15 cellular contexts compared by ENCODE assay signal in genomic region chr2:67037655-67038054, GRCh38.
DNase-seq lines count a peak whose midpoint lies in the region; ATAC-seq lines count a peak whose summit lies in the region.
"Had no signal": no experiment of that assay in that cellular context is flagged by ENCODE, and none has a peak within 500 bp of the region (broad histone marks: within the 10 kb centered on the region; RNA-seq: fewer than 3 reads in every experiment).

No MANE protein-coding gene starts in this region.

- H3K4me3 Mint-ChIP-seq in activated CD4-positive, alpha-beta T cell treated with anti-CD3 and anti-CD28 coated beads, Interleukin-2, amount 10 ng/mL, durations not matched to agents 24 days and 14 days = no peak overlapping the region
- no peak overlapping the region for H3K4me3 Mint-ChIP-seq in activated CD4-positive, alpha-beta T cell treated with anti-CD3 and anti-CD28 coated beads for 36 hours
- no peak overlapping the region for H3K4me3 Mint-ChIP-seq in activated naive CD8-positive, alpha-beta T cell treated with anti-CD3 and anti-CD28 coated beads for 36 hours
- H3K4me3 Mint-ChIP-seq: CD4-positive, alpha-beta memory T cell; WTC11 had no signal

- H3K9me3 Mint-ChIP-seq in activated CD4-positive, alpha-beta T cell treated with anti-CD3 and anti-CD28 coated beads, Interleukin-2, amount 10 ng/mL, durations not matched to agents 24 days and 14 days = no peaks in the 10 kb centered on the region
- no peaks in the 10 kb centered on the region for H3K9me3 Mint-ChIP-seq in activated CD4-positive, alpha-beta T cell treated with anti-CD3 and anti-CD28 coated beads for 36 hours (ENCODE audit: low read depth)
- no peaks in the 10 kb centered on the region for H3K9me3 Mint-ChIP-seq in activated naive CD8-positive, alpha-beta T cell treated with anti-CD3 and anti-CD28 coated beads for 36 hours
- H3K9me3 Mint-ChIP-seq: WTC11 had no signal

- no peaks in the 10 kb centered on the region for H3K27me3 Mint-ChIP-seq in activated CD4-positive, alpha-beta T cell treated with anti-CD3 and anti-CD28 coated beads, Interleukin-2, amount 10 ng/mL, durations not matched to agents 24 days and 14 days
- no peaks in the 10 kb centered on the region for H3K27me3 Mint-ChIP-seq in activated CD4-positive, alpha-beta T cell treated with anti-CD3 and anti-CD28 coated beads for 36 hours
- H3K27me3 Mint-ChIP-seq in activated naive CD8-positive, alpha-beta T cell treated with anti-CD3 and anti-CD28 coated beads for 36 hours = no peaks in the 10 kb centered on the region
- H3K27me3 Mint-ChIP-seq: CD4-positive, alpha-beta memory T cell had no signal

- H3K27ac Mint-ChIP-seq in activated CD4-positive, alpha-beta T cell treated with anti-CD3 and anti-CD28 coated beads, Interleukin-2, amount 10 ng/mL, durations not matched to agents 24 days and 14 days = no peak overlapping the region
- no peak overlapping the region for H3K27ac Mint-ChIP-seq in activated CD4-positive, alpha-beta T cell treated with anti-CD3 and anti-CD28 coated beads for 36 hours
- no peak overlapping the region for H3K27ac Mint-ChIP-seq in activated naive CD8-positive, alpha-beta T cell treated with anti-CD3 and anti-CD28 coated beads for 36 hours
- H3K27ac Mint-ChIP-seq: CD4-positive, alpha-beta memory T cell; WTC11 had no signal

- CTCF ChIA-PET in activated CD4-positive, alpha-beta T cell treated with anti-CD3 and anti-CD28 coated beads for 36 hours (lab: Charles Lee) = interaction anchor here (0.7 kb wide), 1 partner anchor 173 kb away, joined by 3 read pairs; no protein-coding TSS in a partner anchor

- intact Hi-C loops in activated CD4-positive, alpha-beta T cell treated with anti-CD3 and anti-CD28 coated beads, Interleukin-2, amount 10 ng/mL, durations not matched to agents 24 days and 14 days (cut with micrococcal nuclease) = no loop called here
- intact Hi-C loops in activated CD4-positive, alpha-beta T cell treated with anti-CD3 and anti-CD28 coated beads for 36 hours (cut with DNase I, micrococcal nuclease) = no loop called here

- POLR2A ChIA-PET in activated CD4-positive, alpha-beta T cell treated with anti-CD3 and anti-CD28 coated beads for 36 hours (lab: Charles Lee) = no interaction called here

- ATAC-seq in activated CD4-positive, alpha-beta T cell treated with anti-CD3 and anti-CD28 coated beads for 36 hours = no peak
- no peak for ATAC-seq in HG02798 (IDR thresholded peaks at IDR 0.05; ENCODE audit: poor library complexity, unreplicated experiment)
- ATAC-seq: heart right ventricle, WTC11 had no signal

- no peaks in the 10 kb centered on the region for H3K4me1 Mint-ChIP-seq in activated CD4-positive, alpha-beta T cell treated with anti-CD3 and anti-CD28 coated beads, Interleukin-2, amount 10 ng/mL, durations not matched to agents 24 days and 14 days
- no peaks in the 10 kb centered on the region for H3K4me1 Mint-ChIP-seq in activated CD4-positive, alpha-beta T cell treated with anti-CD3 and anti-CD28 coated beads for 36 hours
- no peaks in the 10 kb centered on the region for H3K4me1 Mint-ChIP-seq in activated naive CD8-positive, alpha-beta T cell treated with anti-CD3 and anti-CD28 coated beads for 36 hours
- H3K4me1 Mint-ChIP-seq: CD4-positive, alpha-beta memory T cell had no signal

- peak; percentile 34 for DNase-seq in activated CD4-positive, alpha-beta T cell treated with anti-CD3 and anti-CD28 coated beads, Interleukin-2, amount 10 ng/mL, durations not matched to agents 24 days and 14 days
- DNase-seq in activated CD4-positive, alpha-beta T cell treated with anti-CD3 and anti-CD28 coated beads for 36 hours = no peak
- DNase-seq in NCI-H2171 treated with DMSO at 0.1 percent for 48 hours (lab: John Stamatoyannopoulos, UW) = peak; percentile 74
- peak; percentile 19 for DNase-seq in kidney tubule cell (ENCODE audit: low spot score)
- DNase-seq in activated T-cell treated with anti-CD3 and anti-CD28 coated beads for 4 hours = no peak
- DNase-seq in GF-D8 (lab: John Stamatoyannopoulos, UW) = no peak
- no peak for DNase-seq in activated naive CD8-positive, alpha-beta T cell treated with anti-CD3 and anti-CD28 coated beads for 36 hours
- DNase-seq: CD4-positive, alpha-beta memory T cell; dermis blood vessel endothelial cell; GDM1; heart right ventricle; NCI-H82; stimulated activated CD4-positive, alpha-beta T cell treated with anti-CD3 and anti-CD28 coated beads, Interleukin-12 subunit alpha, Interleukin-12 subunit beta, amount 100 ng/mL, for 4 hours had no signal

- no peaks in the 10 kb centered on the region for H3K36me3 Mint-ChIP-seq in activated CD4-positive, alpha-beta T cell treated with anti-CD3 and anti-CD28 coated beads, Interleukin-2, amount 10 ng/mL, durations not matched to agents 24 days and 14 days (ENCODE audit: low read depth)
- H3K36me3 Mint-ChIP-seq in activated CD4-positive, alpha-beta T cell treated with anti-CD3 and anti-CD28 coated beads for 36 hours (ENCODE audit: low read depth) = no peaks in the 10 kb centered on the region
- no peaks in the 10 kb centered on the region for H3K36me3 Mint-ChIP-seq in activated naive CD8-positive, alpha-beta T cell treated with anti-CD3 and anti-CD28 coated beads for 36 hours
- H3K36me3 Mint-ChIP-seq: CD4-positive, alpha-beta memory T cell; WTC11 had no signal

Comparison
In these comparisons a context has a peak if more than half of its experiments do, and no peak if none do; other contexts are left out.
1. DNase-seq: peak in activated CD4-positive, alpha-beta T cell treated with anti-CD3 and anti-CD28 coated beads, Interleukin-2, amount 10 ng/mL, durations not matched to agents 24 days and 14 days (single experiment), NCI-H2171 treated with DMSO at 0.1 percent for 48 hours (single experiment) and kidney tubule cell (single experiment); none in activated CD4-positive, alpha-beta T cell treated with anti-CD3 and anti-CD28 coated beads for 36 hours (single experiment), activated T-cell treated with anti-CD3 and anti-CD28 coated beads for 4 hours (single experiment), GF-D8 (single experiment) and activated naive CD8-positive, alpha-beta T cell treated with anti-CD3 and anti-CD28 coated beads for 36 hours (single experiment).